In the genomic region with DNA sequence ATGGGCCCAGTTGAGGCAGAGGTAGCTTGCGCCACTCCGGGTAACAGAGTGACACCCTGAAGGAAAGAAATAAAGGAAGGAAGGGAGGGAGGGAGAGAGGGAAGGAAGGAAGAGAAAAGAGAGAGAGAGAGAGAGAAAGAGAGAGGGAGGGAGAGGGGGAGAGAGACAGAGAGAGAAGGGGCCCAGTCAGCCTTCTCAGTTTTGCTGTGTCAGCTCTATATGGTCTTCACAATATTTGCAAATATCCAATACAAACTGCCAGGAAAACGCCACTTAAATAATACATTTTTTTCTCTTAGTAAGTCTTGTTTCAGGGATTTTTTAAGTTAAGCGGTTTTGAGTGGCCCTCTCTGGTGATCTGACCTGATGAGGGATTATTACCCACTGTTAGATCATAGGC, we compare ENCODE assay signal across 15 cellular contexts. TPM values are rescaled to one million over a fixed set of nuclear protein-coding genes. Genes with fewer than 3 reads are reported as not detected.
A peak's percentile ranks its signal among the peaks of the same experiment; 100 is the strongest.
DNase-seq lines count a peak whose midpoint lies in the region; ATAC-seq, FAIRE-seq and TF ChIP-seq lines count a peak whose summit lies in the region.
"Had no signal": no experiment of that assay in that cellular context is flagged by ENCODE, and none has a peak within 500 bp of the region (broad histone marks: within the 10 kb centered on the region; RNA-seq: fewer than 3 reads in every experiment).

No MANE protein-coding gene starts in this region.

- H3K4me3 ChIP-seq in A549 (no peak overlapping the region), Caco-2 (ENCODE audit: low read depth, low read length) (no peak overlapping the region)

- BruUV-seq in Caco-2 (replicated peaks; lab: Mats Ljungman, UMichigan): no TSS peak

- H3K27me3 Mint-ChIP-seq in Caco-2 (ENCODE audit: insufficient read depth, unreplicated experiment) (no peaks in the 10 kb centered on the region), T-helper 17 cell (no peaks in the 10 kb centered on the region), glutamatergic neuron (ENCODE audit: unreplicated experiment) (peaks cover 5% of the 10 kb centered on the region)
- H3K27me3 Mint-ChIP-seq in activated T-helper 2 cell treated with anti-CD3 and anti-CD28 coated beads, Interferon-gamma antibody, Interleukin-2, Interleukin-4, amounts not matched to agents 10 μg/mL and 5 μg/mL and 100 μg/mL, durations not matched to agents 14 hours and 24 hours and 36 hours (ENCODE audit: low read depth): peaks cover 3% of the 10 kb centered on the region
- H3K27me3 Mint-ChIP-seq: IgD-negative memory B cell had no signal

- H3K4me1 ChIP-seq in A549 (peaks cover 36% of the 10 kb centered on the region), Caco-2 (peaks cover 48% of the 10 kb centered on the region)

- H3K36me3 Mint-ChIP-seq in Caco-2 (ENCODE audit: insufficient read depth, unreplicated experiment): peaks cover 10% of the 10 kb centered on the region
- H3K36me3 Mint-ChIP-seq in T-helper 17 cell (ENCODE audit: low read depth): no peaks in the 10 kb centered on the region
- H3K36me3 Mint-ChIP-seq in glutamatergic neuron (ENCODE audit: unreplicated experiment): no peaks in the 10 kb centered on the region
- H3K36me3 Mint-ChIP-seq in activated T-helper 2 cell treated with anti-CD3 and anti-CD28 coated beads, Interferon-gamma antibody, Interleukin-2, Interleukin-4, amounts not matched to agents 10 μg/mL and 5 μg/mL and 100 μg/mL, durations not matched to agents 14 hours and 24 hours and 36 hours (ENCODE audit: low read depth): no peaks in the 10 kb centered on the region
- H3K36me3 Mint-ChIP-seq: IgD-negative memory B cell had no signal

- H3K27ac Mint-ChIP-seq in Caco-2 (ENCODE audit: unreplicated experiment): peak overlapping the region; percentile 77
- H3K27ac Mint-ChIP-seq in T-helper 17 cell: peak overlapping the region; percentile 43
- H3K27ac Mint-ChIP-seq in glutamatergic neuron (ENCODE audit: unreplicated experiment): peak overlapping the region; percentile 83
- no peak overlapping the region for H3K27ac Mint-ChIP-seq in activated T-helper 2 cell treated with anti-CD3 and anti-CD28 coated beads, Interferon-gamma antibody, Interleukin-2, Interleukin-4, amounts not matched to agents 10 μg/mL and 5 μg/mL and 100 μg/mL, durations not matched to agents 14 hours and 24 hours and 36 hours
- H3K27ac Mint-ChIP-seq: IgD-negative memory B cell had no signal

- no peak for TF ChIP-seq CTCF in A549 (IDR thresholded peaks at IDR 0.05)
- no peak for TF ChIP-seq CTCF in Caco-2 (IDR thresholded peaks at IDR 0.05; ENCODE audit: insufficient read depth in 1 of 2, low read depth in 1 of 2, low read length in 1 of 2, severe bottlenecking in 1 of 2, unreplicated experiment in 1 of 2)
- no peak for TF ChIP-seq CTCF in glutamatergic neuron (IDR thresholded peaks at IDR 0.05; ENCODE audit: partially characterized antibody, unreplicated experiment)

- H3K4me3 Mint-ChIP-seq in Caco-2 (ENCODE audit: unreplicated experiment): no peak overlapping the region
- H3K4me3 Mint-ChIP-seq in T-helper 17 cell: no peak overlapping the region
- H3K4me3 Mint-ChIP-seq in glutamatergic neuron (ENCODE audit: unreplicated experiment): no peak overlapping the region
- H3K4me3 Mint-ChIP-seq in activated T-helper 2 cell treated with anti-CD3 and anti-CD28 coated beads, Interferon-gamma antibody, Interleukin-2, Interleukin-4, amounts not matched to agents 10 μg/mL and 5 μg/mL and 100 μg/mL, durations not matched to agents 14 hours and 24 hours and 36 hours (ENCODE audit: low read depth): no peak overlapping the region
- H3K4me3 Mint-ChIP-seq: IgD-negative memory B cell had no signal

- H3K9me3 ChIP-seq in A549 (no peaks in the 10 kb centered on the region), Caco-2 (no peaks in the 10 kb centered on the region), T-helper 17 cell (ENCODE audit: control insufficient read depth, low read length, poor library complexity, severe bottlenecking) (no peaks in the 10 kb centered on the region)

- POLR2A ChIA-PET in A549 (lab: Yijun Ruan, JAX): no interaction called here
- POLR2A ChIA-PET in Caco-2 (lab: Charles Lee): no interaction called here

- TF ChIP-seq POLR2A in A549 (IDR thresholded peaks at IDR 0.05; ENCODE audit: low read length): no peak

- no peak for ATAC-seq in A549
- ATAC-seq in T-helper 17 cell: no peak
- ATAC-seq in left lobe of liver: no peak

- H3K27ac ChIP-seq in A549: peak overlapping the region in 1 of 2 experiments; percentile 54; a peak in 2 of 6 replicates
- H3K27ac ChIP-seq: KMS-11 had no signal

- H3K9me3 Mint-ChIP-seq in Caco-2 (ENCODE audit: unreplicated experiment): no peaks in the 10 kb centered on the region
- H3K9me3 Mint-ChIP-seq in glutamatergic neuron (ENCODE audit: unreplicated experiment): peaks cover 10% of the 10 kb centered on the region
- no peaks in the 10 kb centered on the region for H3K9me3 Mint-ChIP-seq in activated T-helper 2 cell treated with anti-CD3 and anti-CD28 coated beads, Interferon-gamma antibody, Interleukin-2, Interleukin-4, amounts not matched to agents 10 μg/mL and 5 μg/mL and 100 μg/mL, durations not matched to agents 14 hours and 24 hours and 36 hours
- H3K9me3 Mint-ChIP-seq: IgD-negative memory B cell had no signal

- CTCF ChIA-PET in A549 (lab: Yijun Ruan, JAX): interaction anchor here (0.6 to 3.8 kb wide), 3 partner anchors 113 to 1503 kb away, joined by 3 to 15 read pairs (median 4); no protein-coding TSS in a partner anchor
- CTCF ChIA-PET in Caco-2 (lab: Charles Lee): no interaction called here

- H3K4me2 ChIP-seq in A549: no peak overlapping the region
- H3K4me2 ChIP-seq: KMS-11 had no signal

- no peak for FAIRE-seq in A549 (lab: Jason Lieb, UNC)
- FAIRE-seq: GM12891 had no signal

- peaks cover 32% of the 10 kb centered on the region for H3K4me1 Mint-ChIP-seq in Caco-2 (ENCODE audit: low read depth, unreplicated experiment)
- peaks cover 10% of the 10 kb centered on the region for H3K4me1 Mint-ChIP-seq in T-helper 17 cell
- peaks cover 24% of the 10 kb centered on the region for H3K4me1 Mint-ChIP-seq in glutamatergic neuron (ENCODE audit: low read depth, unreplicated experiment)
- peaks cover 11% of the 10 kb centered on the region for H3K4me1 Mint-ChIP-seq in activated T-helper 2 cell treated with anti-CD3 and anti-CD28 coated beads, Interferon-gamma antibody, Interleukin-2, Interleukin-4, amounts not matched to agents 10 μg/mL and 5 μg/mL and 100 μg/mL, durations not matched to agents 14 hours and 24 hours and 36 hours (ENCODE audit: low read depth)

- no peak for TF ChIP-seq RAD21 in A549 (conservative IDR thresholded peaks at IDR 0.05 in 1 of 2, IDR thresholded peaks at IDR 0.05 in 1 of 2)

- intact Hi-C loops in Caco-2 (cut with micrococcal nuclease; ENCODE audit: unreplicated experiment): no loop called here
- intact Hi-C loops in activated T-helper 2 cell treated with anti-CD3 and anti-CD28 coated beads, Interferon-gamma antibody, Interleukin-2, Interleukin-4, amounts not matched to agents 10 μg/mL and 5 μg/mL and 100 μg/mL, durations not matched to agents 14 hours and 24 hours and 36 hours (cut with micrococcal nuclease): no loop called here

- H3K36me3 ChIP-seq in Caco-2 (ENCODE audit: control insufficient read depth, insufficient read depth, low read length): no peaks in the 10 kb centered on the region

- 90% methylated on average over 4 of the region's 4 CpGs for WGBS in A549 (ENCODE audit: missing lambda C conversion rate)

- DNase-seq in A549 (ENCODE audit: low read depth in 1 of 2, low spot score in 1 of 2): no peak
- DNase-seq in Caco-2: no peak
- DNase-seq in T-helper 17 cell: no peak
- no peak for DNase-seq in glutamatergic neuron
- DNase-seq in activated T-helper 2 cell treated with anti-CD3 and anti-CD28 coated beads, Interferon-gamma antibody, Interleukin-2, Interleukin-4, amounts not matched to agents 10 μg/mL and 5 μg/mL and 100 μg/mL, durations not matched to agents 14 hours and 24 hours and 36 hours (ENCODE audit: low spot score): no peak
- no peak for DNase-seq in left lobe of liver (ENCODE audit: low spot score)
- DNase-seq in COR-L47 (lab: John Stamatoyannopoulos, UW): no peak
- no peak for DNase-seq in C1 segment of cervical spinal cord (lab: John Stamatoyannopoulos, UW)
- DNase-seq: DMS79 treated with DMSO at 0.1 percent for 48 hours, EL, GOT3, HCEC 1CT had no signal

- no peak for TF ChIP-seq EP300 in A549 (IDR thresholded peaks at IDR 0.05)

- H3K27me3 ChIP-seq in Caco-2 (replicated peaks; ENCODE audit: control insufficient read depth, insufficient read depth, low read length): no peaks in the 10 kb centered on the region

TF ChIP-seq in A549, 52 proteins besides CTCF, POLR2A, EP300 and RAD21:
- TF ChIP-seq ZNF302 (CRISPR knock-in tag; IDR thresholded peaks at IDR 0.05) (no peak), MAFK (IDR thresholded peaks at IDR 0.05; ENCODE audit: partially characterized antibody) (peak; percentile 84)
TF ChIP-seq in A549: peak in this region for 1.

RNA-seq across cellular contexts. Expression of gene CHMP1B, which starts 5.6 kb away (rescaled TPM):
- polyA plus RNA-seq in A549 (2011; rRNA removed) (53.0 and 60.8 TPM in 2 replicates), A549 (2017; fragmentation: RNase III; extraction: RNeasy Plus Mini Kit Qiagen cat#74134 plus additional on column Dnase treatment) (34.4 to 44.9 TPM (median 39.3 TPM) in 3 replicates)
- polyA plus RNA-seq in A549 (2012; cell fraction: cytosol; rRNA removed): 36.0 and 39.7 TPM in 2 replicates
- 18.5 and 36.3 TPM in 2 replicates for polyA plus RNA-seq in A549 (2012; cell fraction: nucleus; rRNA removed)
- polyA minus RNA-seq in A549 (2011; rRNA and poly(A)+ RNA removed): 38.6 and 41.5 TPM in 2 replicates
- total RNA-seq in Caco-2 (2022) (45.2 and 56.5 TPM in 2 replicates), T-helper 17 cell (10 to 100 TPM; 81.4 to 98.5 TPM), glutamatergic neuron (ENCODE audit: unreplicated experiment) (56.1 TPM), left lobe of liver (12.9 TPM)
- 27.3 and 28.3 TPM in 2 replicates for total RNA-seq in activated T-helper 2 cell treated with anti-CD3 and anti-CD28 coated beads, Interferon-gamma antibody, Interleukin-2, Interleukin-4, amounts not matched to agents 10 μg/mL and 5 μg/mL and 100 μg/mL, durations not matched to agents 14 hours and 24 hours and 36 hours
